ENCODE assay signal across 31 cellular contexts in genomic region chr2:193231634-193232033, GRCh38.
"Had no signal": no experiment of that assay in that cellular context is flagged by ENCODE, and none has a peak within 500 bp of the region (broad histone marks: within the 10 kb centered on the region; RNA-seq: fewer than 3 reads in every experiment).

No MANE protein-coding gene starts in this region.

- H3K36me3 Mint-ChIP-seq: T-cell had no signal

- H3K4me3 Mint-ChIP-seq: T-cell had no signal

- DNase-seq: NCI-H1048, NCI-H1092 treated with DMSO at 0.1 percent for 48 hours, NCI-H1105 treated with DMSO at 0.1 percent for 48 hours, NCI-H1417, NCI-H1436, NCI-H146, NCI-H1694, NCI-H187, NCI-H1930, NCI-H2029 treated with DMSO at 0.1 percent for 48 hours, NCI-H2081 treated with DMSO at 0.1 percent for 48 hours, NCI-H2107, NCI-H2171, NCI-H226, NCI-H446 treated with DMSO at 0.1 percent for 48 hours, NCI-H510A, NCI-H524, NCI-H526, NCI-H69, NCI-H748 treated with DMSO at 0.1 percent for 48 hours, NCI-H82, PC-9, SHP77, SIG-M5, SJCRH30, T-cell had no signal

- H3K4me2 ChIP-seq: PC-9 had no signal

- H3K27ac ChIP-seq: PC-9, RWPE1, SJCRH30, SK-N-MC had no signal

- H3K27me3 ChIP-seq: SJCRH30 had no signal

- H3K27ac Mint-ChIP-seq: T-cell had no signal

- H3K4me3 ChIP-seq: PC-9, SJCRH30, SK-N-MC had no signal

- ATAC-seq: Panc1, Right ventricle myocardium inferior, SK-N-SH treated with all-trans-retinoic acid at 6 μM for 48 hours, T-cell had no signal

- H3K36me3 ChIP-seq: SJCRH30 had no signal

- H3K4me1 ChIP-seq: SJCRH30 had no signal

- H3K27me3 Mint-ChIP-seq: T-cell had no signal

- H3K9me3 ChIP-seq: SJCRH30 had no signal

- H2AFZ ChIP-seq: PC-9 had no signal

- H3K4me1 Mint-ChIP-seq: T-cell had no signal
